1 cellular context compared by ENCODE assay signal in the genomic region with DNA sequence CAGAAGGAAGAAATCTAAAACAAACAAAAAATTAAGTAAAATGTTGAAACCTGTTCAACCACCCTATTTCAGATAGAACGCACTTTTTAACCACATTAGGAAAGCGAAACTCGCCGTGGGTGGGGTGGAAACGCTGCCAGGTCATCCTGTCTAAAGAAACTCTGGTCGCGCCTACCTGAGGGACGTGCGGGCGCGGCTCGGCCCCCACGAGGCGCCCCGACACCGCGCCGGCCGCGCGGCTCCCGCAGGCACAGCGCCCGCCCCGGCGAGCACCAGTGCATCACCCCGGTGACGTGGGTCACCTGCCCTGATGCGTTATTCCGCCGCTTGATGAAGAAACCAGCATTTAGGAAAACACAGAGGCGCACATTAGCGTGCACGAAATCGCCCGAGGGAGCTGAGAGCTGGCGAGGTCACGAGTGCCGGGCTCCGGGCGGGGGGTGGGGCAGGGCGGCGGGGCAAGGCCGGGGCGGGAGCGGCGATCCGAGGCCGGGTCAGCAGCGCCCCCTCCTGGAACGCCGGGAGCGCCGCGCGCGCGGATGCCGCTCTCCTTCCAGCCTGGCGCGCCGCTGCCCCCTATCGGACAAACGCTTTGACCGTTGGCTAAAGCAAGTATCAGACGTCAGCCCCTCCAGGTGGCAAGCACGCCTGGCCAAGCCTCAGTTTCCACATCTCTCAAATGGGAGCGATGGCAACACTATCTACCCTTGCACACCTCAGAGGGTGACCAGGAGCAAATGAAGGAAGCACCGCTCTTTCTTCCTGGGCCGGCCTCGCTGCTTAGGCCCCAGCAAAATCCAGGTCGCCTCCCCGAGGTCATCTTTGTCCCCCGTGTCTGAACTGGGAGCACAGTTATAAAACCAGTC.
TF ChIP-seq lines count a peak whose summit lies in the region.

No MANE protein-coding gene starts in this region.

TF ChIP-seq in HepG2, 621 proteins besides CTCF, POLR2A, EP300 and RAD21 (continued from another document and continues in another):
- TF ChIP-seq MEF2D (CRISPR knock-in tag; IDR thresholded peaks at IDR 0.05), result no peak
- no peak for TF ChIP-seq SP1 (IDR thresholded peaks at IDR 0.05)
- no peak for TF ChIP-seq SP1 (CRISPR knock-in tag; IDR thresholded peaks at IDR 0.05)
- TF ChIP-seq FOXP1 (IDR thresholded peaks at IDR 0.05), result no peak
- no peak for TF ChIP-seq FOXP1 (CRISPR knock-in tag; IDR thresholded peaks at IDR 0.05)
- TF ChIP-seq HOXA9 (CRISPR knock-in tag; IDR thresholded peaks at IDR 0.05; ENCODE audit: borderline replicate concordance), result no peak
- TF ChIP-seq, protein P1, sequence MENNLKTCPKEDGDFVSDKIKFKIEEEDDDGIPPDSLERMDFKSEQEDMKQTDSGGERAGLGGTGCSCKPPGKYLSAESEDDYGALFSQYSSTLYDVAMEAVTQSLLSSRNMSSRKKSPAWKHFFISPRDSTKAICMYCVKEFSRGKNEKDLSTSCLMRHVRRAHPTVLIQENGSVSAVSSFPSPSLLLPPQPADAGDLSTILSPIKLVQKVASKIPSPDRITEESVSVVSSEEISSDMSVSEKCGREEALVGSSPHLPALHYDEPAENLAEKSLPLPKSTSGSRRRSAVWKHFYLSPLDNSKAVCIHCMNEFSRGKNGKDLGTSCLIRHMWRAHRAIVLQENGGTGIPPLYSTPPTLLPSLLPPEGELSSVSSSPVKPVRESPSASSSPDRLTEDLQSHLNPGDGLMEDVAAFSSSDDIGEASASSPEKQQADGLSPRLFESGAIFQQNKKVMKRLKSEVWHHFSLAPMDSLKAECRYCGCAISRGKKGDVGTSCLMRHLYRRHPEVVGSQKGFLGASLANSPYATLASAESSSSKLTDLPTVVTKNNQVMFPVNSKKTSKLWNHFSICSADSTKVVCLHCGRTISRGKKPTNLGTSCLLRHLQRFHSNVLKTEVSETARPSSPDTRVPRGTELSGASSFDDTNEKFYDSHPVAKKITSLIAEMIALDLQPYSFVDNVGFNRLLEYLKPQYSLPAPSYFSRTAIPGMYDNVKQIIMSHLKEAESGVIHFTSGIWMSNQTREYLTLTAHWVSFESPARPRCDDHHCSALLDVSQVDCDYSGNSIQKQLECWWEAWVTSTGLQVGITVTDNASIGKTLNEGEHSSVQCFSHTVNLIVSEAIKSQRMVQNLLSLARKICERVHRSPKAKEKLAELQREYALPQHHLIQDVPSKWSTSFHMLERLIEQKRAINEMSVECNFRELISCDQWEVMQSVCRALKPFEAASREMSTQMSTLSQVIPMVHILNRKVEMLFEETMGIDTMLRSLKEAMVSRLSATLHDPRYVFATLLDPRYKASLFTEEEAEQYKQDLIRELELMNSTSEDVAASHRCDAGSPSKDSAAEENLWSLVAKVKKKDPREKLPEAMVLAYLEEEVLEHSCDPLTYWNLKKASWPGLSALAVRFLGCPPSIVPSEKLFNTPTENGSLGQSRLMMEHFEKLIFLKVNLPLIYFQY (CRISPR knock-in tag; IDR thresholded peaks at IDR 0.05; ENCODE audit: borderline replicate concordance), result no peak; the same call in 1 of the 2 replicates
- no peak for TF ChIP-seq BCLAF1 (IDR thresholded peaks at IDR 0.05)
- no peak for TF ChIP-seq ZNF780A (CRISPR knock-in tag; IDR thresholded peaks at IDR 0.05)
- TF ChIP-seq, protein P2, sequence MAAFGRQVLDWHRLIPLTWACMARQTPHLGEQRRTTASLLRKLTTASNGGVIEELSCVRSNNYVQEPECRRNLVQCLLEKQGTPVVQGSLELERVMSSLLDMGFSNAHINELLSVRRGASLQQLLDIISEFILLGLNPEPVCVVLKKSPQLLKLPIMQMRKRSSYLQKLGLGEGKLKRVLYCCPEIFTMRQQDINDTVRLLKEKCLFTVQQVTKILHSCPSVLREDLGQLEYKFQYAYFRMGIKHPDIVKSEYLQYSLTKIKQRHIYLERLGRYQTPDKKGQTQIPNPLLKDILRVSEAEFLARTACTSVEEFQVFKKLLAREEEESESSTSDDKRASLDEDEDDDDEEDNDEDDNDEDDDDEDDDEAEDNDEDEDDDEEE (CRISPR knock-in tag; IDR thresholded peaks at IDR 0.05), result no peak
- TF ChIP-seq REPIN1 (CRISPR knock-in tag; IDR thresholded peaks at IDR 0.05; ENCODE audit: borderline replicate concordance, low read depth), result 0 out of 2 replicates have a peak, but pooled peaks have one; percentile 63
- no peak for TF ChIP-seq JUNB (CRISPR knock-in tag; IDR thresholded peaks at IDR 0.05; ENCODE audit: borderline replicate concordance)
- TF ChIP-seq ZNF546 (CRISPR knock-in tag; conservative IDR thresholded peaks at IDR 0.05), result no peak
- no peak for TF ChIP-seq PAWR (CRISPR knock-in tag; IDR thresholded peaks at IDR 0.05; ENCODE audit: borderline replicate concordance)
- TF ChIP-seq CEBPG (CRISPR knock-in tag; IDR thresholded peaks at IDR 0.05), result no peak
- TF ChIP-seq ZEB1 (IDR thresholded peaks at IDR 0.05; ENCODE audit: insufficient replicate concordance, low read depth), result no peak
- no peak for TF ChIP-seq NR2F6 (IDR thresholded peaks at IDR 0.05)
- peak; percentile 49; the same call in 1 of the 2 replicates for TF ChIP-seq NR2F6 (CRISPR knock-in tag; IDR thresholded peaks at IDR 0.05)
- no peak for TF ChIP-seq CREM (IDR thresholded peaks at IDR 0.05)
- TF ChIP-seq CREM (CRISPR knock-in tag; IDR thresholded peaks at IDR 0.05), result no peak
- TF ChIP-seq KMT2B (CRISPR knock-in tag; IDR thresholded peaks at IDR 0.05), result no peak
- TF ChIP-seq ZNF720 (CRISPR knock-in tag; IDR thresholded peaks at IDR 0.05), result no peak
- TF ChIP-seq ZFP1 (CRISPR knock-in tag; IDR thresholded peaks at IDR 0.05), result no peak
- peak; percentile 51; the same call in 1 of the 2 replicates for TF ChIP-seq ZBTB38 (CRISPR knock-in tag; IDR thresholded peaks at IDR 0.05)
- no peak for TF ChIP-seq CREBL2 (CRISPR knock-in tag; IDR thresholded peaks at IDR 0.05; ENCODE audit: borderline replicate concordance)
- no peak for TF ChIP-seq ZNF484 (CRISPR knock-in tag; IDR thresholded peaks at IDR 0.05; ENCODE audit: borderline replicate concordance, low read depth)
- TF ChIP-seq ZNF674 (CRISPR knock-in tag; IDR thresholded peaks at IDR 0.05; ENCODE audit: low read depth), result no peak
- no peak for TF ChIP-seq ATF7-NPFF (CRISPR knock-in tag; IDR thresholded peaks at IDR 0.05; ENCODE audit: low read depth)
- no peak for TF ChIP-seq ZNF589 (CRISPR knock-in tag; conservative IDR thresholded peaks at IDR 0.05)
- TF ChIP-seq ZNF558 (CRISPR knock-in tag; IDR thresholded peaks at IDR 0.05; ENCODE audit: borderline replicate concordance), result no peak
- no peak for TF ChIP-seq MXD1 (CRISPR knock-in tag; IDR thresholded peaks at IDR 0.05)
- no peak for TF ChIP-seq ZNF510 (CRISPR knock-in tag; IDR thresholded peaks at IDR 0.05; ENCODE audit: low read depth)
- TF ChIP-seq, protein P3, sequence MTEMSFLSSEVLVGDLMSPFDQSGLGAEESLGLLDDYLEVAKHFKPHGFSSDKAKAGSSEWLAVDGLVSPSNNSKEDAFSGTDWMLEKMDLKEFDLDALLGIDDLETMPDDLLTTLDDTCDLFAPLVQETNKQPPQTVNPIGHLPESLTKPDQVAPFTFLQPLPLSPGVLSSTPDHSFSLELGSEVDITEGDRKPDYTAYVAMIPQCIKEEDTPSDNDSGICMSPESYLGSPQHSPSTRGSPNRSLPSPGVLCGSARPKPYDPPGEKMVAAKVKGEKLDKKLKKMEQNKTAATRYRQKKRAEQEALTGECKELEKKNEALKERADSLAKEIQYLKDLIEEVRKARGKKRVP (CRISPR knock-in tag; IDR thresholded peaks at IDR 0.05), result no peak
- TF ChIP-seq ZNF414 (CRISPR knock-in tag; IDR thresholded peaks at IDR 0.05), result no peak
- TF ChIP-seq ZGPAT (CRISPR knock-in tag; IDR thresholded peaks at IDR 0.05), result peak; percentile 46; the same call in 1 of the 2 replicates
- no peak for TF ChIP-seq AGO1 (IDR thresholded peaks at IDR 0.05; ENCODE audit: low read depth, low read length, poor library complexity, severe bottlenecking)
- no peak for TF ChIP-seq RFX5 (IDR thresholded peaks at IDR 0.05; ENCODE audit: low read depth, low read length)
- no peak for TF ChIP-seq SCMH1 (CRISPR knock-in tag; IDR thresholded peaks at IDR 0.05; ENCODE audit: borderline replicate concordance)
- no peak for TF ChIP-seq CHCHD3 (CRISPR knock-in tag; IDR thresholded peaks at IDR 0.05)
- TF ChIP-seq ZNF264 (CRISPR knock-in tag; IDR thresholded peaks at IDR 0.05), result no peak
- no peak for TF ChIP-seq KMT2A (CRISPR knock-in tag; IDR thresholded peaks at IDR 0.05)
- TF ChIP-seq, protein P4, sequence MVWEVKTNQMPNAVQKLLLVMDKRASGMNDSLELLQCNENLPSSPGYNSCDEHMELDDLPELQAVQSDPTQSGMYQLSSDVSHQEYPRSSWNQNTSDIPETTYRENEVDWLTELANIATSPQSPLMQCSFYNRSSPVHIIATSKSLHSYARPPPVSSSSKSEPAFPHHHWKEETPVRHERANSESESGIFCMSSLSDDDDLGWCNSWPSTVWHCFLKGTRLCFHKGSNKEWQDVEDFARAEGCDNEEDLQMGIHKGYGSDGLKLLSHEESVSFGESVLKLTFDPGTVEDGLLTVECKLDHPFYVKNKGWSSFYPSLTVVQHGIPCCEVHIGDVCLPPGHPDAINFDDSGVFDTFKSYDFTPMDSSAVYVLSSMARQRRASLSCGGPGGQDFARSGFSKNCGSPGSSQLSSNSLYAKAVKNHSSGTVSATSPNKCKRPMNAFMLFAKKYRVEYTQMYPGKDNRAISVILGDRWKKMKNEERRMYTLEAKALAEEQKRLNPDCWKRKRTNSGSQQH (CRISPR knock-in tag; IDR thresholded peaks at IDR 0.05; ENCODE audit: low read depth), result no peak
- TF ChIP-seq, protein P5, sequence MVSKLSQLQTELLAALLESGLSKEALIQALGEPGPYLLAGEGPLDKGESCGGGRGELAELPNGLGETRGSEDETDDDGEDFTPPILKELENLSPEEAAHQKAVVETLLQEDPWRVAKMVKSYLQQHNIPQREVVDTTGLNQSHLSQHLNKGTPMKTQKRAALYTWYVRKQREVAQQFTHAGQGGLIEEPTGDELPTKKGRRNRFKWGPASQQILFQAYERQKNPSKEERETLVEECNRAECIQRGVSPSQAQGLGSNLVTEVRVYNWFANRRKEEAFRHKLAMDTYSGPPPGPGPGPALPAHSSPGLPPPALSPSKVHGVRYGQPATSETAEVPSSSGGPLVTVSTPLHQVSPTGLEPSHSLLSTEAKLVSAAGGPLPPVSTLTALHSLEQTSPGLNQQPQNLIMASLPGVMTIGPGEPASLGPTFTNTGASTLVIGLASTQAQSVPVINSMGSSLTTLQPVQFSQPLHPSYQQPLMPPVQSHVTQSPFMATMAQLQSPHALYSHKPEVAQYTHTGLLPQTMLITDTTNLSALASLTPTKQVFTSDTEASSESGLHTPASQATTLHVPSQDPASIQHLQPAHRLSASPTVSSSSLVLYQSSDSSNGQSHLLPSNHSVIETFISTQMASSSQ (IDR thresholded peaks at IDR 0.05; ENCODE audit: low read depth), result no peak
- TF ChIP-seq, protein P5 (CRISPR knock-in tag; IDR thresholded peaks at IDR 0.05; ENCODE audit: borderline replicate concordance), result no peak
- TF ChIP-seq ONECUT2 (CRISPR knock-in tag; IDR thresholded peaks at IDR 0.05), result no peak
- no peak for TF ChIP-seq ZNF672 (CRISPR knock-in tag; IDR thresholded peaks at IDR 0.05)
